ENCODE assay signal across 18 cellular contexts in the genomic region with DNA sequence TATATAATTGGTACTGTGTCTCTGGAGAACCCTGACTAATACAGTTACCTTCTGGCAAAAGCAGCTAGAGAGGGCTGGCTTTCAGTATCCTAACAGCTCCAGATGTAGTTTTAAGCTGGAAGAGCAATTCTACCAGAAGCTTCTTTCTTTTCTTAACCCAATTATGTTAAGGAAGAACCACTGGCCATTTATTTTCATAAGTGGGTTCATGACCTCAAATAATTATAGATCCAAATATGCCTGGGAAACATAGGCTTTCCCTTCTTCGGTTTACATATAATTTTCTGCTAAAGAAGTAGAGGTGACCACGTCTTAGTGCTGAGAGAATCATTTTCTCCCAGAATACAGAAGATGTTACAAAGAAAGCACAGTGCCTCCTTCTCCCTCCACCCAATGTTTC.
"Had no signal": no experiment of that assay in that cellular context is flagged by ENCODE, and none has a peak within 500 bp of the region (broad histone marks: within the 10 kb centered on the region; RNA-seq: fewer than 3 reads in every experiment).

No MANE protein-coding gene starts in this region.

- H3K4me3 ChIP-seq: adrenal gland, cardiac muscle cell, dorsolateral prefrontal cortex, left lung, prostate gland, right atrium auricular region, thyroid gland had no signal

- H3K27me3 Mint-ChIP-seq: activated naive CD4-positive, alpha-beta T cell treated with anti-CD3 and anti-CD28 coated beads, Interleukin-2, amount 50 U/mL, for 24 hours had no signal

- H3K4me1 Mint-ChIP-seq: activated naive CD4-positive, alpha-beta T cell treated with anti-CD3 and anti-CD28 coated beads, Interleukin-2, amount 50 U/mL, for 24 hours; endodermal cell had no signal

- H3K9me3 Mint-ChIP-seq: activated naive CD4-positive, alpha-beta T cell treated with anti-CD3 and anti-CD28 coated beads, Interleukin-2, amount 50 U/mL, for 24 hours; activated T-cell treated with anti-CD3 and anti-CD28 coated beads, Interleukin-2, amount 50 U/mL, for 4 hours; endodermal cell had no signal

- DNase-seq: activated CD4-positive, alpha-beta T cell treated with anti-CD3 and anti-CD28 coated beads, Interleukin-2, amount 50 U/mL, for 1 hour; activated CD8-positive, alpha-beta memory T cell treated with anti-CD3 and anti-CD28 coated beads, Interleukin-2, amount 50 U/mL, for 4 hours; activated effector memory CD4-positive, alpha-beta T cell treated with Interleukin-2 at 50 U/mL for 16 hours; activated T-cell treated with anti-CD3 and anti-CD28 coated beads, Interleukin-2, amount 50 U/mL, for 4 hours; adrenal gland; dorsolateral prefrontal cortex; endodermal cell; head of caudate nucleus; left lung; midbrain; stimulated activated CD4-positive, alpha-beta T cell treated with anti-CD3 and anti-CD28 coated beads, Interleukin-2, amount 100 ng/mL, for 24 hours; stimulated activated naive CD4-positive, alpha-beta T cell treated with Interleukin-2 at 50 U/mL for 16 hours; T1000; thyroid gland had no signal

- H3K27me3 ChIP-seq: adrenal gland, cardiac muscle cell, left lung, right atrium auricular region, thyroid gland had no signal

- H3K27ac ChIP-seq: adrenal gland, cardiac muscle cell, dorsolateral prefrontal cortex, left lung, prostate gland, right atrium auricular region, thyroid gland had no signal

- H3K4me3 Mint-ChIP-seq: activated naive CD4-positive, alpha-beta T cell treated with anti-CD3 and anti-CD28 coated beads, Interleukin-2, amount 50 U/mL, for 24 hours; activated T-cell treated with anti-CD3 and anti-CD28 coated beads, Interleukin-2, amount 50 U/mL, for 4 hours; endodermal cell had no signal

- H3K36me3 ChIP-seq: adrenal gland, cardiac muscle cell, left lung, prostate gland, right atrium auricular region, thyroid gland had no signal

- H3K4me1 ChIP-seq: adrenal gland, left lung, prostate gland, right atrium auricular region, thyroid gland had no signal

- H3K9me3 ChIP-seq: adrenal gland, left lung, prostate gland, thyroid gland had no signal

- H3K36me3 Mint-ChIP-seq: activated naive CD4-positive, alpha-beta T cell treated with anti-CD3 and anti-CD28 coated beads, Interleukin-2, amount 50 U/mL, for 24 hours had no signal

- H3K27ac Mint-ChIP-seq: activated naive CD4-positive, alpha-beta T cell treated with anti-CD3 and anti-CD28 coated beads, Interleukin-2, amount 50 U/mL, for 24 hours; endodermal cell had no signal
